ENCODE assay signal across 7 cellular contexts in the genomic region with DNA sequence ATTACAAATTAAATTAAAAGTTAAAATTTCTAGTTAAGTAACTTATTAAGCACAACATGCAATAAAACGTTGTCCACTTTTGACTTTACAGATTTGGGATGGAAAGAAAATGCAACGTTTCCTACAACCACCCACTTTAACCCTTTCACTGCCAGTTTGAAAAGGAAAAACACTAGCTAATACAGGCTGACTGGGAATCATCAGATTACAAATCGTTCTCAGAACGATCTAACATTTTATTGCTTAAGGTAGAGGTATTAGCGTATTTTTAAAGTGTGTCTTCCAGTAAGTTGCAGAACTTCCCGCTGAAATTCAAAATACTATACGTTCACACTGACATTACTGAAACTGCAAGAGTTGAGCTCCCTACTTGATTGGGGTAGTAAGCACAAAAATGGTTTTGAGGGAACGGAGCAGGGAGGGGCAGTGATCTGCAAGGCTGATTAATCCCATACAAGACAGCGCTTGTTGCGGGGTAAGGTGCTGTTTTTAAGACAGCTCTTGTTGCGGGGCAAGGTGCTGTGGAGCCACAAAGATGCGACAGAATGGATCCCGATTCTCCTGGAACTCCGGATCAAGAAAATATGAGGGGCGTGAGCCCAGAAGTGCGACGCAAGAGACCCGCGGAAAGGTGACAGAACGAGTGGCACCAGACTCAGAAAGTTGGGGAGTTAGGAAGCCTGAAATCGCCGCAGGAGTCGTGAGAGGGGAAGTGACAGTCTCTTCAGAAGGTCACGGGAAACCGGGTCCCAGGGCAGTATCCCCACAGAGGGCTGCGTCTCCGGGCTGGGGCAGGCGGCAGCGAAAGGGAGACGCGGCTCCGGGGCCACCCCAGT. TPM values are rescaled to one million over a fixed set of nuclear protein-coding genes. Genes with fewer than 3 reads are reported as not detected.
DNase-seq lines count a peak whose midpoint lies in the region; ATAC-seq, FAIRE-seq and TF ChIP-seq lines count a peak whose summit lies in the region.

No MANE protein-coding gene starts in this region.

- H3K4me1 Mint-ChIP-seq in effector memory CD8-positive, alpha-beta T cell (ENCODE audit: low read depth in 2 of 2) = peaks cover 47 to 63% of the 10 kb centered on the region in 2 donors

- H3K4me1 ChIP-seq in SJCRH30 (no peaks in the 10 kb centered on the region), mesodermal cell (ENCODE audit: control insufficient read depth, insufficient read depth, low read length, poor library complexity, severe bottlenecking) (peaks cover 11% of the 10 kb centered on the region), vagina (peaks cover 46% of the 10 kb centered on the region)

- peak; percentile 55 for FAIRE-seq in G401.6 (lab: Jason Lieb, UNC)

- TF ChIP-seq CTCF in GM20000 (IDR thresholded peaks at IDR 0.05; ENCODE audit: extremely low read depth, missing control alignments) (no peak), vagina (IDR thresholded peaks at IDR 0.05) (no peak)

- H3K27me3 Mint-ChIP-seq in effector memory CD8-positive, alpha-beta T cell = no peaks in the 10 kb centered on the region

- H3K4me3 Mint-ChIP-seq in effector memory CD8-positive, alpha-beta T cell = peak overlapping the region; percentile 99 to 100

- no peak for TF ChIP-seq POLR2A in vagina (IDR thresholded peaks at IDR 0.05)

- ATAC-seq in HG03521 (IDR thresholded peaks at IDR 0.05; ENCODE audit: unreplicated experiment) = peak; percentile 32
- peak; percentile 31 for ATAC-seq in effector memory CD8-positive, alpha-beta T cell (replicated peaks)

- no peaks in the 10 kb centered on the region for H3K36me3 ChIP-seq in SJCRH30
- peaks cover 6% of the 10 kb centered on the region for H3K36me3 ChIP-seq in mesodermal cell (ENCODE audit: control insufficient read depth, insufficient read depth, low read length)
- no peaks in the 10 kb centered on the region for H3K36me3 ChIP-seq in vagina

- peaks cover 38% of the 10 kb centered on the region for H3K36me3 Mint-ChIP-seq in effector memory CD8-positive, alpha-beta T cell (ENCODE audit: insufficient read depth)

- H3K27ac ChIP-seq in SJCRH30 (peak overlapping the region; percentile 97), mesodermal cell (ENCODE audit: low read depth, low read length, severe bottlenecking) (peak overlapping the region; percentile 99), vagina (peak overlapping the region; percentile 96)

- WGBS in mesodermal cell (ENCODE audit: insufficient coverage in 2 of 2), 2 experiments = 0 to 1% methylated on average over 25 of the region's 32 CpGs

- H3K27me3 ChIP-seq in SJCRH30 = no peaks in the 10 kb centered on the region
- no peaks in the 10 kb centered on the region for H3K27me3 ChIP-seq in vagina

- H3K9me3 Mint-ChIP-seq in effector memory CD8-positive, alpha-beta T cell = no peaks in the 10 kb centered on the region

- H3K4me3 ChIP-seq in SJCRH30 (peak overlapping the region; percentile 84), mesodermal cell (ENCODE audit: extremely low read depth, insufficient read depth, low read length, poor library complexity, severe bottlenecking) (peak overlapping the region; percentile 91), vagina (peak overlapping the region; percentile 71 to 96)

- no peaks in the 10 kb centered on the region for H3K9me3 ChIP-seq in SJCRH30 (replicated peaks)
- no peaks in the 10 kb centered on the region for H3K9me3 ChIP-seq in mesodermal cell (ENCODE audit: control insufficient read depth, low read length)
- no peaks in the 10 kb centered on the region for H3K9me3 ChIP-seq in vagina

- peak overlapping the region; percentile 100 for H3K27ac Mint-ChIP-seq in effector memory CD8-positive, alpha-beta T cell

- DNase-seq in GM20000 (ENCODE audit: low spot score) (peak; percentile 4), SJCRH30 (peak; percentile 17 to 48), vagina (ENCODE audit: extremely low spot score in 2 of 2) (no peak)
- peak in 1 of 3 experiments; percentile 3 for DNase-seq in effector memory CD8-positive, alpha-beta T cell

- intact Hi-C loops in vagina (cut with DNase I) = no loop called here

RNA-seq across cellular contexts. Expression of gene HADHA, which starts 0.6 kb away (rescaled TPM):
- total RNA-seq in SJCRH30 (2014; rRNA removed; shearing (Covaris generic)) = 168 and 172 TPM in 2 replicates
- 128 TPM for polyA plus RNA-seq in mesodermal cell (2013, experiment 1 of 2)
- polyA plus RNA-seq in mesodermal cell (2013, experiment 2 of 2) = 126 TPM
- 124 TPM for total RNA-seq in vagina

RNA-seq across cellular contexts. Expression of gene HADHB, which starts 0.9 kb away (rescaled TPM):
- 150 and 154 TPM in 2 replicates for total RNA-seq in SJCRH30 (2014; rRNA removed; shearing (Covaris generic))
- polyA plus RNA-seq in mesodermal cell (2013, experiment 1 of 2) = 62.2 TPM
- 64.1 TPM for polyA plus RNA-seq in mesodermal cell (2013, experiment 2 of 2)
- total RNA-seq in vagina = 127 TPM

Comparison
In these comparisons a context has a peak if more than half of its experiments do, and no peak if none do; other contexts are left out.
1. DNase-seq: peak in GM20000 (single experiment) and SJCRH30 (2 of 2); none in vagina (0 of 2).
2. Peak in every context shown above with its lines, with median percentiles within 50 percentile points of each other: H3K27ac ChIP-seq and H3K4me3 ChIP-seq.